Comparison of ENCODE assay signal across 14 cellular contexts in genomic region chr12:18332173-18332572, GRCh38.
DNase-seq lines count a peak whose midpoint lies in the region; ATAC-seq and TF ChIP-seq lines count a peak whose summit lies in the region.
"Had no signal": no experiment of that assay in that cellular context is flagged by ENCODE, and none has a peak within 500 bp of the region (broad histone marks: within the 10 kb centered on the region; RNA-seq: fewer than 3 reads in every experiment).

No MANE protein-coding gene starts in this region.

- H3K27ac Mint-ChIP-seq in GM23338: no peak overlapping the region
- H3K27ac Mint-ChIP-seq: CD8-positive, alpha-beta T cell had no signal

- no peaks in the 10 kb centered on the region for H4K20me1 ChIP-seq in GM23338 (replicated peaks; ENCODE audit: insufficient read depth)

- no peaks in the 10 kb centered on the region for H3K9me3 Mint-ChIP-seq in GM23338

- no peaks in the 10 kb centered on the region for H3F3A ChIP-seq in GM23338 (replicated peaks; ENCODE audit: low read depth)

- H3K4me1 ChIP-seq in GM23338 (ENCODE audit: insufficient read depth) (no peaks in the 10 kb centered on the region), gastrocnemius medialis (no peaks in the 10 kb centered on the region)

- intact Hi-C loops in left cardiac atrium (cut with DNase I): no loop called here
- intact Hi-C loops in gastrocnemius medialis (cut with DNase I; ENCODE audit: low total_unique reads): no loop called here

- peak overlapping the region; percentile 80; the same call in 1 of the 2 replicates for H2AFZ ChIP-seq in GM23338

- ATAC-seq in GM23338 (no peak), left cardiac atrium (peak; percentile 82 to 94), gastrocnemius medialis (peak; percentile 60 to 70), GM19035 (IDR thresholded peaks at IDR 0.05; ENCODE audit: unreplicated experiment) (no peak)
- ATAC-seq: CD8-positive, alpha-beta T cell had no signal

- no peak for DNase-seq in GM23338 (ENCODE audit: low spot score)
- peak; percentile 13 for DNase-seq in NCI-H460 (ENCODE audit: extremely low read depth, low read depth)
- peak; percentile 24 for DNase-seq in left cardiac atrium
- DNase-seq in gastrocnemius medialis: peak in 1 of 2 donors; percentile 45
- no peak for DNase-seq in stimulated activated CD4-positive, alpha-beta T cell treated with anti-CD3 and anti-CD28 coated beads, Interleukin-2, amount 100 ng/mL, for 24 hours
- no peak for DNase-seq in H4 (ENCODE audit: low spot score)
- DNase-seq: CD8-positive, alpha-beta T cell; DND-41; GDM1; NCI-H187 treated with DMSO at 0.1 percent for 48 hours; NCI-H69; NK-92 treated with Interleukin-12 subunit alpha and Interleukin-12 subunit beta, amount 100 ng/mL, for 24 hours; SK-N-SH had no signal

- no peak for TF ChIP-seq POLR2A in gastrocnemius medialis (IDR thresholded peaks at IDR 0.05)

- H3K9me3 ChIP-seq in gastrocnemius medialis: no peaks in the 10 kb centered on the region
- H3K9me3 ChIP-seq: SK-N-SH had no signal

- no peaks in the 10 kb centered on the region for H3K36me3 Mint-ChIP-seq in GM23338 (ENCODE audit: low read depth)
- H3K36me3 Mint-ChIP-seq: CD8-positive, alpha-beta T cell had no signal

- no peaks in the 10 kb centered on the region for H3K27me3 Mint-ChIP-seq in GM23338 (ENCODE audit: insufficient read depth, low read depth, poor library complexity)

- TF ChIP-seq CTCF in GM23338 (conservative IDR thresholded peaks at IDR 0.05; ENCODE audit: low read depth in 2 of 2) (no peak), gastrocnemius medialis (IDR thresholded peaks at IDR 0.05 in 4 of 5, conservative IDR thresholded peaks at IDR 0.05 in 1 of 5) (no peak)

- in situ Hi-C loops in gastrocnemius medialis (cut with MboI; ENCODE audit: low sequenced_read_pairs in 4 of 4): no loop called here

- no peaks in the 10 kb centered on the region for H3K9me2 ChIP-seq in GM23338 (ENCODE audit: insufficient read depth)
- H3K9me2 ChIP-seq: SK-N-SH had no signal

- no peak overlapping the region for H3K27ac ChIP-seq in GM23338 (ENCODE audit: low read depth)
- H3K27ac ChIP-seq in gastrocnemius medialis: no peak overlapping the region

- no peak overlapping the region for H3K4me3 Mint-ChIP-seq in GM23338
- H3K4me3 Mint-ChIP-seq: CD8-positive, alpha-beta T cell had no signal

- H3K4me1 Mint-ChIP-seq in GM23338: peaks cover 4% of the 10 kb centered on the region; the same call in 1 of the 3 replicates

- no peaks in the 10 kb centered on the region for H3K27me3 ChIP-seq in GM23338 (ENCODE audit: insufficient read depth)
- no peaks in the 10 kb centered on the region for H3K27me3 ChIP-seq in gastrocnemius medialis

- H3K36me3 ChIP-seq in GM23338 (ENCODE audit: insufficient read depth) (no peaks in the 10 kb centered on the region), gastrocnemius medialis (no peaks in the 10 kb centered on the region)

- H3K4me3 ChIP-seq in GM23338 (no peak overlapping the region), gastrocnemius medialis (no peak overlapping the region)

- no peaks in the 10 kb centered on the region for H3K79me2 ChIP-seq in GM23338 (replicated peaks; ENCODE audit: insufficient read depth)

- H3K4me2 ChIP-seq in GM23338: no peak overlapping the region
- H3K4me2 ChIP-seq: SK-N-SH had no signal

TF ChIP-seq in GM23338, 12 proteins besides CTCF, POLR2A, EP300 and RAD21 (continues in another document):
- TF ChIP-seq EZH2phosphoT487 (IDR thresholded peaks at IDR 0.05; ENCODE audit: unreplicated experiment) (no peak), CREB1 (CRISPR knock-in tag; IDR thresholded peaks at IDR 0.05; ENCODE audit: low read depth) (no peak), NANOG (IDR thresholded peaks at IDR 0.05; ENCODE audit: borderline replicate concordance) (no peak), STAT1 (IDR thresholded peaks at IDR 0.05; ENCODE audit: unreplicated experiment) (no peak), ZNF114 (CRISPR knock-in tag; IDR thresholded peaks at IDR 0.05) (no peak), ZNF331 (CRISPR knock-in tag; IDR thresholded peaks at IDR 0.05; ENCODE audit: low read depth) (no peak), JUNB (IDR thresholded peaks at IDR 0.05; ENCODE audit: unreplicated experiment) (no peak), EZH2 (IDR thresholded peaks at IDR 0.05; ENCODE audit: low read depth, unreplicated experiment) (no peak)
- TF ChIP-seq, protein P1, sequence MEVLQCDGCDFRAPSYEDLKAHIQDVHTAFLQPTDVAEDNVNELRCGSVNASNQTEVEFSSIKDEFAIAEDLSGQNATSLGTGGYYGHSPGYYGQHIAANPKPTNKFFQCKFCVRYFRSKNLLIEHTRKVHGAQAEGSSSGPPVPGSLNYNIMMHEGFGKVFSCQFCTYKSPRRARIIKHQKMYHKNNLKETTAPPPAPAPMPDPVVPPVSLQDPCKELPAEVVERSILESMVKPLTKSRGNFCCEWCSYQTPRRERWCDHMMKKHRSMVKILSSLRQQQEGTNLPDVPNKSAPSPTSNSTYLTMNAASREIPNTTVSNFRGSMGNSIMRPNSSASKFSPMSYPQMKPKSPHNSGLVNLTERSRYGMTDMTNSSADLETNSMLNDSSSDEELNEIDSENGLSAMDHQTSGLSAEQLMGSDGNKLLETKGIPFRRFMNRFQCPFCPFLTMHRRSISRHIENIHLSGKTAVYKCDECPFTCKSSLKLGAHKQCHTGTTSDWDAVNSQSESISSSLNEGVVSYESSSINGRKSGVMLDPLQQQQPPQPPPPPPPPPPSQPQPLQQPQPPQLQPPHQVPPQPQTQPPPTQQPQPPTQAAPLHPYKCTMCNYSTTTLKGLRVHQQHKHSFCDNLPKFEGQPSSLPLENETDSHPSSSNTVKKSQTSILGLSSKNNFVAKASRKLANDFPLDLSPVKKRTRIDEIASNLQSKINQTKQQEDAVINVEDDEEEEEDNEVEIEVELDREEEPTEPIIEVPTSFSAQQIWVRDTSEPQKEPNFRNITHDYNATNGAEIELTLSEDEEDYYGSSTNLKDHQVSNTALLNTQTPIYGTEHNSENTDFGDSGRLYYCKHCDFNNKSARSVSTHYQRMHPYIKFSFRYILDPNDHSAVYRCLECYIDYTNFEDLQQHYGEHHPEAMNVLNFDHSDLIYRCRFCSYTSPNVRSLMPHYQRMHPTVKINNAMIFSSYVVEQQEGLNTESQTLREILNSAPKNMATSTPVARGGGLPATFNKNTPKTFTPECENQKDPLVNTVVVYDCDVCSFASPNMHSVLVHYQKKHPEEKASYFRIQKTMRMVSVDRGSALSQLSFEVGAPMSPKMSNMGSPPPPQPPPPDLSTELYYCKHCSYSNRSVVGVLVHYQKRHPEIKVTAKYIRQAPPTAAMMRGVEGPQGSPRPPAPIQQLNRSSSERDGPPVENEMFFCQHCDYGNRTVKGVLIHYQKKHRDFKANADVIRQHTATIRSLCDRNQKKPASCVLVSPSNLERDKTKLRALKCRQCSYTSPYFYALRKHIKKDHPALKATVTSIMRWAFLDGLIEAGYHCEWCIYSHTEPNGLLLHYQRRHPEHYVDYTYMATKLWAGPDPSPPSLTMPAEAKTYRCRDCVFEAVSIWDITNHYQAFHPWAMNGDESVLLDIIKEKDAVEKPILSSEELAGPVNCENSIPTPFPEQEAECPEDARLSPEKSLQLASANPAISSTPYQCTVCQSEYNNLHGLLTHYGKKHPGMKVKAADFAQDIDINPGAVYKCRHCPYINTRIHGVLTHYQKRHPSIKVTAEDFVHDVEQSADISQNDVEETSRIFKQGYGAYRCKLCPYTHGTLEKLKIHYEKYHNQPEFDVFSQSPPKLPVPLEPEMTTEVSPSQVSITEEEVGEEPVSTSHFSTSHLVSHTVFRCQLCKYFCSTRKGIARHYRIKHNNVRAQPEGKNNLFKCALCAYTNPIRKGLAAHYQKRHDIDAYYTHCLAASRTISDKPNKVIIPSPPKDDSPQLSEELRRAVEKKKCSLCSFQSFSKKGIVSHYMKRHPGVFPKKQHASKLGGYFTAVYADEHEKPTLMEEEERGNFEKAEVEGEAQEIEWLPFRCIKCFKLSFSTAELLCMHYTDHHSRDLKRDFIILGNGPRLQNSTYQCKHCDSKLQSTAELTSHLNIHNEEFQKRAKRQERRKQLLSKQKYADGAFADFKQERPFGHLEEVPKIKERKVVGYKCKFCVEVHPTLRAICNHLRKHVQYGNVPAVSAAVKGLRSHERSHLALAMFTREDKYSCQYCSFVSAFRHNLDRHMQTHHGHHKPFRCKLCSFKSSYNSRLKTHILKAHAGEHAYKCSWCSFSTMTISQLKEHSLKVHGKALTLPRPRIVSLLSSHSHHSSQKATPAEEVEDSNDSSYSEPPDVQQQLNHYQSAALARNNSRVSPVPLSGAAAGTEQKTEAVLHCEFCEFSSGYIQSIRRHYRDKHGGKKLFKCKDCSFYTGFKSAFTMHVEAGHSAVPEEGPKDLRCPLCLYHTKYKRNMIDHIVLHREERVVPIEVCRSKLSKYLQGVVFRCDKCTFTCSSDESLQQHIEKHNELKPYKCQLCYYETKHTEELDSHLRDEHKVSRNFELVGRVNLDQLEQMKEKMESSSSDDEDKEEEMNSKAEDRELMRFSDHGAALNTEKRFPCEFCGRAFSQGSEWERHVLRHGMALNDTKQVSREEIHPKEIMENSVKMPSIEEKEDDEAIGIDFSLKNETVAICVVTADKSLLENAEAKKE (CRISPR knock-in tag; IDR thresholded peaks at IDR 0.05): no peak
- TF ChIP-seq, protein P2, sequence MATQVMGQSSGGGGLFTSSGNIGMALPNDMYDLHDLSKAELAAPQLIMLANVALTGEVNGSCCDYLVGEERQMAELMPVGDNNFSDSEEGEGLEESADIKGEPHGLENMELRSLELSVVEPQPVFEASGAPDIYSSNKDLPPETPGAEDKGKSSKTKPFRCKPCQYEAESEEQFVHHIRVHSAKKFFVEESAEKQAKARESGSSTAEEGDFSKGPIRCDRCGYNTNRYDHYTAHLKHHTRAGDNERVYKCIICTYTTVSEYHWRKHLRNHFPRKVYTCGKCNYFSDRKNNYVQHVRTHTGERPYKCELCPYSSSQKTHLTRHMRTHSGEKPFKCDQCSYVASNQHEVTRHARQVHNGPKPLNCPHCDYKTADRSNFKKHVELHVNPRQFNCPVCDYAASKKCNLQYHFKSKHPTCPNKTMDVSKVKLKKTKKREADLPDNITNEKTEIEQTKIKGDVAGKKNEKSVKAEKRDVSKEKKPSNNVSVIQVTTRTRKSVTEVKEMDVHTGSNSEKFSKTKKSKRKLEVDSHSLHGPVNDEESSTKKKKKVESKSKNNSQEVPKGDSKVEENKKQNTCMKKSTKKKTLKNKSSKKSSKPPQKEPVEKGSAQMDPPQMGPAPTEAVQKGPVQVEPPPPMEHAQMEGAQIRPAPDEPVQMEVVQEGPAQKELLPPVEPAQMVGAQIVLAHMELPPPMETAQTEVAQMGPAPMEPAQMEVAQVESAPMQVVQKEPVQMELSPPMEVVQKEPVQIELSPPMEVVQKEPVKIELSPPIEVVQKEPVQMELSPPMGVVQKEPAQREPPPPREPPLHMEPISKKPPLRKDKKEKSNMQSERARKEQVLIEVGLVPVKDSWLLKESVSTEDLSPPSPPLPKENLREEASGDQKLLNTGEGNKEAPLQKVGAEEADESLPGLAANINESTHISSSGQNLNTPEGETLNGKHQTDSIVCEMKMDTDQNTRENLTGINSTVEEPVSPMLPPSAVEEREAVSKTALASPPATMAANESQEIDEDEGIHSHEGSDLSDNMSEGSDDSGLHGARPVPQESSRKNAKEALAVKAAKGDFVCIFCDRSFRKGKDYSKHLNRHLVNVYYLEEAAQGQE (IDR thresholded peaks at IDR 0.05; ENCODE audit: unreplicated experiment): no peak

Comparison
In these comparisons a context has a peak if more than half of its experiments do, and no peak if none do; other contexts are left out.
1. ATAC-seq: peak in left cardiac atrium (2 of 2) and gastrocnemius medialis (2 of 2); none in GM23338 (single experiment) and GM19035 (single experiment).
2. DNase-seq: peak in NCI-H460 (single experiment) and left cardiac atrium (single experiment); none in GM23338 (single experiment), stimulated activated CD4-positive, alpha-beta T cell treated with anti-CD3 and anti-CD28 coated beads, Interleukin-2, amount 100 ng/mL, for 24 hours (0 of 2) and H4 (single experiment).